ENCODE assay signal across 1 cellular context in genomic region chr18:45745817-45746461, GRCh38.
TF ChIP-seq lines count a peak whose summit lies in the region.

No MANE protein-coding gene starts in this region.

TF ChIP-seq in HEK293, 187 proteins besides CTCF, POLR2A, EP300 and RAD21 (continued from another document):
- peak; percentile 97 for TF ChIP-seq FEZF1 (tag by site-specific recombination; IDR thresholded peaks at IDR 0.05)
- TF ChIP-seq ZNF341 (tag by site-specific recombination; IDR thresholded peaks at IDR 0.05; ENCODE audit: low read depth): no peak
